ENCODE assay signal across 1 cellular context in the genomic region with DNA sequence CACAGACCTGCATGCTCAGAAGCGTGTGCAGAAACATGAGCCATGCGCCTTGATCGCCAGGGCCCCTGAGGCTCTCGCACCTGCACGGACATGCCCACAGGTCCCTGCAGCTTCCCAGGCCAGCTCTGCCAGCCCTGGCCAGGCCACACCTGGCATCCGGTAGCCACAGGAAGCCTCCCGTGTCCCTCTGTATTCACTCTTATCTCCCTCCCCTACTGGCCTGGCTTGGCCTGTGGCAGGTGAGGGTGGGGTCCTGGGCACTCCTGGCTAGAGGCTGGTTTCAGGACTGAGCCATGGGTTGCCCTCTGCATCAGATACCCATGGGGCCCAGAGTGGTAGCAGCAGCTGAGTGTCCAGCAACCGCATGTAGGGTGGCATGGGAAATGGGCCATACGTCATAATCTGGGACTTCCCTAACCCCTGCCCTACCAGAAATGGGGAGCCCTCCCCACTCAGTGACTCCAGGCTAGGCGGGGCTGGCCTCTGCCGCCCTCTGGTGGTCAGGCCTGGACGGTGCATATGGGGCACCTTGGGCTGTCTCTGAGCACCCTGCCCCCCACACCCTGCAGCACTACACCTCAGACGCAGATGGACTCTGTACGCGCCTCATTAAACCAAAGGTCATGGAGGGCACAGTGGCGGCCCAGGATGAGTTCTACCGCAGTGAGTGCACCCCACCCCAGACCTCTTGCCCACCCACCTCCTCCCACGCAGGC.
TF ChIP-seq lines count a peak whose summit lies in the region.

No MANE protein-coding gene starts in this region.

TF ChIP-seq in GM12878, 131 proteins besides CTCF, POLR2A, EP300 and RAD21 (continued from another document and continues in another):
- TF ChIP-seq CBFB (IDR thresholded peaks at IDR 0.05; ENCODE audit: low read depth) (peak; percentile 76), STAT3 (IDR thresholded peaks at IDR 0.05; ENCODE audit: low read depth, low read length) (no peak), HDAC2 (IDR thresholded peaks at IDR 0.05) (no peak), BMI1 (IDR thresholded peaks at IDR 0.05; ENCODE audit: borderline replicate concordance) (no peak), FOS (IDR thresholded peaks at IDR 0.05; ENCODE audit: borderline replicate concordance, extremely low read depth, insufficient read length) (no peak), RCOR1 (conservative IDR thresholded peaks at IDR 0.05; ENCODE audit: low read depth, low read length) (0 out of 2 replicates have a peak, but pooled peaks have one; percentile 63), ZBTB4 (CRISPR knock-in tag; IDR thresholded peaks at IDR 0.05) (no peak), NBN (IDR thresholded peaks at IDR 0.05) (peak; percentile 91), ATF7 (IDR thresholded peaks at IDR 0.05; ENCODE audit: low read depth) (peak; percentile 94), CEBPZ (IDR thresholded peaks at IDR 0.05; ENCODE audit: low read depth, low read length) (no peak), SREBF1 (IDR thresholded peaks at IDR 0.05; ENCODE audit: low read length) (0 out of 2 replicates have a peak, but pooled peaks have one; percentile 34), ATF3 (IDR thresholded peaks at IDR 0.05; ENCODE audit: borderline replicate concordance, extremely low read depth, low read depth, low read length) (no peak), POLR2AphosphoS2 (IDR thresholded peaks at IDR 0.05; ENCODE audit: low read depth, low read length) (peak; percentile 27; the same call in 1 of the 2 replicates), MAX (IDR thresholded peaks at IDR 0.05; ENCODE audit: low read depth, low read length) (peak; percentile 23; the same call in 1 of the 2 replicates), POLR2AphosphoS5 (IDR thresholded peaks at IDR 0.05; ENCODE audit: low read length) (no peak; the same call in 1 of the 2 replicates), SP1 (IDR thresholded peaks at IDR 0.05; ENCODE audit: low read depth, low read length) (peak; percentile 69), TCF7 (IDR thresholded peaks at IDR 0.05; ENCODE audit: borderline replicate concordance) (no peak), ASH2L (IDR thresholded peaks at IDR 0.05; ENCODE audit: borderline replicate concordance, low read depth) (no peak), MYC (IDR thresholded peaks at IDR 0.05; ENCODE audit: insufficient read depth, insufficient read length, insufficient replicate concordance, low read length, severe bottlenecking) (no peak), SMAD1 (IDR thresholded peaks at IDR 0.05; ENCODE audit: low read depth, partially characterized antibody) (no peak), ZNF384 (IDR thresholded peaks at IDR 0.05; ENCODE audit: borderline replicate concordance, low read depth, low read length) (no peak), ZBTB11 (CRISPR knock-in tag; IDR thresholded peaks at IDR 0.05) (no peak), NFYA (IDR thresholded peaks at IDR 0.05; ENCODE audit: borderline replicate concordance, low read depth, low read length) (no peak), TARDBP (IDR thresholded peaks at IDR 0.05; ENCODE audit: borderline replicate concordance) (no peak), LARP7 (IDR thresholded peaks at IDR 0.05) (peak; percentile 54; the same call in 1 of the 2 replicates), MLLT1 (IDR thresholded peaks at IDR 0.05) (peak; percentile 50; the same call in 1 of the 2 replicates), KLF5 (IDR thresholded peaks at IDR 0.05; ENCODE audit: partially characterized antibody) (no peak), TBL1XR1 (IDR thresholded peaks at IDR 0.05; ENCODE audit: low read depth, low read length) (no peak), KDM1A (IDR thresholded peaks at IDR 0.05; ENCODE audit: borderline replicate concordance) (no peak), NRF1 (conservative IDR thresholded peaks at IDR 0.05; ENCODE audit: low read depth, low read length) (no peak), NFIC (IDR thresholded peaks at IDR 0.05; ENCODE audit: low read depth, low read length) (no peak), CHD4 (IDR thresholded peaks at IDR 0.05) (no peak), TCF3 (IDR thresholded peaks at IDR 0.05; ENCODE audit: borderline replicate concordance, insufficient read depth, low read depth, low read length) (0 out of 2 replicates have a peak, but pooled peaks have one; percentile 56), SIN3A (IDR thresholded peaks at IDR 0.05; ENCODE audit: low read depth, low read length) (peak; percentile 71; the same call in 1 of the 2 replicates), DPF2 (IDR thresholded peaks at IDR 0.05) (peak; percentile 85), HDAC6 (IDR thresholded peaks at IDR 0.05; ENCODE audit: unreplicated experiment) (no peak), ZZZ3 (IDR thresholded peaks at IDR 0.05; ENCODE audit: control insufficient read depth, insufficient read length, low read depth) (no peak)
- TF ChIP-seq, protein P1, sequence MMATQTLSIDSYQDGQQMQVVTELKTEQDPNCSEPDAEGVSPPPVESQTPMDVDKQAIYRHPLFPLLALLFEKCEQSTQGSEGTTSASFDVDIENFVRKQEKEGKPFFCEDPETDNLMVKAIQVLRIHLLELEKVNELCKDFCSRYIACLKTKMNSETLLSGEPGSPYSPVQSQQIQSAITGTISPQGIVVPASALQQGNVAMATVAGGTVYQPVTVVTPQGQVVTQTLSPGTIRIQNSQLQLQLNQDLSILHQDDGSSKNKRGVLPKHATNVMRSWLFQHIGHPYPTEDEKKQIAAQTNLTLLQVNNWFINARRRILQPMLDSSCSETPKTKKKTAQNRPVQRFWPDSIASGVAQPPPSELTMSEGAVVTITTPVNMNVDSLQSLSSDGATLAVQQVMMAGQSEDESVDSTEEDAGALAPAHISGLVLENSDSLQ (IDR thresholded peaks at IDR 0.05), result no peak
- TF ChIP-seq, protein P2, sequence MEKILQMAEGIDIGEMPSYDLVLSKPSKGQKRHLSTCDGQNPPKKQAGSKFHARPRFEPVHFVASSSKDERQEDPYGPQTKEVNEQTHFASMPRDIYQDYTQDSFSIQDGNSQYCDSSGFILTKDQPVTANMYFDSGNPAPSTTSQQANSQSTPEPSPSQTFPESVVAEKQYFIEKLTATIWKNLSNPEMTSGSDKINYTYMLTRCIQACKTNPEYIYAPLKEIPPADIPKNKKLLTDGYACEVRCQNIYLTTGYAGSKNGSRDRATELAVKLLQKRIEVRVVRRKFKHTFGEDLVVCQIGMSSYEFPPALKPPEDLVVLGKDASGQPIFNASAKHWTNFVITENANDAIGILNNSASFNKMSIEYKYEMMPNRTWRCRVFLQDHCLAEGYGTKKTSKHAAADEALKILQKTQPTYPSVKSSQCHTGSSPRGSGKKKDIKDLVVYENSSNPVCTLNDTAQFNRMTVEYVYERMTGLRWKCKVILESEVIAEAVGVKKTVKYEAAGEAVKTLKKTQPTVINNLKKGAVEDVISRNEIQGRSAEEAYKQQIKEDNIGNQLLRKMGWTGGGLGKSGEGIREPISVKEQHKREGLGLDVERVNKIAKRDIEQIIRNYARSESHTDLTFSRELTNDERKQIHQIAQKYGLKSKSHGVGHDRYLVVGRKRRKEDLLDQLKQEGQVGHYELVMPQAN (conservative IDR thresholded peaks at IDR 0.05), result no peak
